In the genomic region with DNA sequence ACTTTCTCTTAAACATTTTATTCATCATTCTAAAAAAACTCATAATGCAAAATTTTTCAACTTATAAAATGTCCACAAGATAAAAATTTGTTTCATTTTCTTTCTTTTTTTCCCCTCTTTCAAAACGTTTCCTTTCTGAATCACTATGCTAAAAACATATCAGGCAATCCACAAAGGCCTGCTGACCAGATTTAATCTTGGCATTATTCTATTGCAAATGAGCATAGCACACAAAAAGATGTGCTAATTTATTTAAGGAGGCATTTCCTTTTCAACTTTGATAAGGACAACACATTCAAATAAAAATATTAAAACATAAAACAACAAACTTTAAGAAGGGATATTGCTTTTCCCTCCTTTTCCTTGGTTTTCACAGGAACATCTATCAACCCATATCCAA, we compare ENCODE assay signal across 18 cellular contexts.
DNase-seq lines count a peak whose midpoint lies in the region; ATAC-seq and TF ChIP-seq lines count a peak whose summit lies in the region.
"Had no signal": no experiment of that assay in that cellular context is flagged by ENCODE, and none has a peak within 500 bp of the region (broad histone marks: within the 10 kb centered on the region; RNA-seq: fewer than 3 reads in every experiment).

No MANE protein-coding gene starts in this region.

- no peaks in the 10 kb centered on the region for H3K9me3 ChIP-seq in A673 (ENCODE audit: low read depth, low read length, poor library complexity, severe bottlenecking)
- no peaks in the 10 kb centered on the region for H3K9me3 ChIP-seq in HUES48 (ENCODE audit: control insufficient read depth, insufficient read depth, low read length)
- H3K9me3 ChIP-seq in CD8-positive, alpha-beta T cell (ENCODE audit: low read length), result no peaks in the 10 kb centered on the region
- H3K9me3 ChIP-seq: A549, BE2C, BLaER1, Caco-2 had no signal

- no peaks in the 10 kb centered on the region for H3K27me3 ChIP-seq in A673 (replicated peaks; ENCODE audit: insufficient read depth, low read depth, low read length, poor library complexity)
- H3K27me3 ChIP-seq in HUES48 (ENCODE audit: control insufficient read depth, insufficient read depth, low read length), result no peaks in the 10 kb centered on the region
- H3K27me3 ChIP-seq in CD8-positive, alpha-beta T cell (ENCODE audit: insufficient read depth, low read length), result no peaks in the 10 kb centered on the region
- H3K27me3 ChIP-seq: BE2C, BLaER1 had no signal

- H3K27ac ChIP-seq in A673 (ENCODE audit: low read depth, low read length, poor library complexity, severe bottlenecking) (no peak overlapping the region), HUES48 (ENCODE audit: low read depth, low read length) (peak overlapping the region; percentile 7)
- H3K27ac ChIP-seq in CD8-positive, alpha-beta T cell (ENCODE audit: low read depth, low read length), result no peak overlapping the region
- H3K27ac ChIP-seq: 22Rv1, A549, BLaER1 had no signal

- H3K9ac ChIP-seq in HUES48 (ENCODE audit: low read depth, low read length), result no peak overlapping the region
- H3K9ac ChIP-seq: BLaER1 had no signal

- H3K4me3 Mint-ChIP-seq in WTC11, result peak overlapping the region; percentile 13; the same call in 1 of the 2 replicates
- no peak overlapping the region for H3K4me3 Mint-ChIP-seq in CD8-positive, alpha-beta T cell
- H3K4me3 Mint-ChIP-seq: CD14-positive monocyte; CD4-positive, alpha-beta memory T cell; CD4-positive, CD25-positive, alpha-beta regulatory T cell had no signal

- H3K27ac Mint-ChIP-seq in WTC11, result no peak overlapping the region
- no peak overlapping the region for H3K27ac Mint-ChIP-seq in CD8-positive, alpha-beta T cell
- H3K27ac Mint-ChIP-seq: CD14-positive monocyte; CD4-positive, alpha-beta memory T cell; CD4-positive, CD25-positive, alpha-beta regulatory T cell had no signal

- H3K4me3 ChIP-seq in A673 (ENCODE audit: low read depth, low read length, poor library complexity, severe bottlenecking) (no peak overlapping the region), HUES48 (ENCODE audit: low read depth, low read length) (no peak overlapping the region; the same call in 1 of the 2 replicates)
- H3K4me3 ChIP-seq in CD8-positive, alpha-beta T cell (ENCODE audit: low read depth, low read length), result no peak overlapping the region
- H3K4me3 ChIP-seq: A549, BLaER1 had no signal

- no TSS peak for BruUV-seq in A673 (replicated peaks; lab: Mats Ljungman, UMichigan)

- H3K36me3 Mint-ChIP-seq in WTC11, result no peaks in the 10 kb centered on the region
- no peaks in the 10 kb centered on the region for H3K36me3 Mint-ChIP-seq in CD8-positive, alpha-beta T cell
- H3K36me3 Mint-ChIP-seq: CD14-positive monocyte; CD4-positive, alpha-beta memory T cell; CD4-positive, CD25-positive, alpha-beta regulatory T cell had no signal

- no peak for TF ChIP-seq CTCF in A673 (conservative IDR thresholded peaks at IDR 0.05; ENCODE audit: low read depth, low read length)
- no peak for TF ChIP-seq CTCF in WTC11 (IDR thresholded peaks at IDR 0.05)
- no peak for TF ChIP-seq CTCF in CD8-positive, alpha-beta T cell (IDR thresholded peaks at IDR 0.05)

- H3K4me1 ChIP-seq in A673 (ENCODE audit: insufficient read depth, low read length, poor library complexity, severe bottlenecking) (peaks cover 30% of the 10 kb centered on the region), HUES48 (ENCODE audit: control insufficient read depth, insufficient read depth, low read length) (peaks cover 61% of the 10 kb centered on the region)
- H3K4me1 ChIP-seq in CD8-positive, alpha-beta T cell (ENCODE audit: insufficient read depth, low read length), result no peaks in the 10 kb centered on the region
- H3K4me1 ChIP-seq: A549, BE2C, BLaER1, Caco-2 had no signal

- intact Hi-C loops in A673 (cut with micrococcal nuclease; ENCODE audit: unreplicated experiment), result no loop called here
- intact Hi-C loops in CD8-positive, alpha-beta T cell (cut with DNase I, micrococcal nuclease), result no loop called here

- H3K9me3 Mint-ChIP-seq in WTC11, result no peaks in the 10 kb centered on the region
- no peaks in the 10 kb centered on the region for H3K9me3 Mint-ChIP-seq in CD8-positive, alpha-beta T cell
- H3K9me3 Mint-ChIP-seq: CD4-positive, alpha-beta memory T cell had no signal

- POLR2A ChIA-PET in A673 (lab: Charles Lee; ENCODE audit: low non-redundant PET) (no interaction called here), WTC11 (lab: Charles Lee) (no interaction called here)
- POLR2A ChIA-PET in CD8-positive, alpha-beta T cell (lab: Charles Lee), result no interaction called here

- H3K4me1 Mint-ChIP-seq in WTC11, result peaks cover 66% of the 10 kb centered on the region
- H3K4me1 Mint-ChIP-seq in CD8-positive, alpha-beta T cell (ENCODE audit: low read depth), result no peaks in the 10 kb centered on the region
- H3K4me1 Mint-ChIP-seq: CD14-positive monocyte; CD4-positive, alpha-beta memory T cell; CD4-positive, CD25-positive, alpha-beta regulatory T cell had no signal

- no peak for ATAC-seq in WTC11
- no peak for ATAC-seq in GM21825 (IDR thresholded peaks at IDR 0.05; ENCODE audit: unreplicated experiment)
- ATAC-seq in CD8-positive, alpha-beta T cell, result no peak
- ATAC-seq: A549 had no signal

- CTCF ChIA-PET in A673 (lab: Charles Lee) (no interaction called here), WTC11 (lab: Charles Lee) (interaction anchor here (1.1 to 3.9 kb wide), 2 partner anchors 19 to 42 kb away, joined by 3 to 21 read pairs; no protein-coding TSS in a partner anchor)
- CTCF ChIA-PET in CD8-positive, alpha-beta T cell (lab: Charles Lee), result no interaction called here

- H3K27me3 Mint-ChIP-seq in WTC11 (ENCODE audit: low read depth), result no peaks in the 10 kb centered on the region
- peaks cover 3% of the 10 kb centered on the region for H3K27me3 Mint-ChIP-seq in CD8-positive, alpha-beta T cell (ENCODE audit: low read depth)

- H3K36me3 ChIP-seq in A673 (ENCODE audit: insufficient read depth, low read length, poor library complexity, severe bottlenecking) (no peaks in the 10 kb centered on the region), HUES48 (ENCODE audit: control insufficient read depth, insufficient read depth, low read length) (no peaks in the 10 kb centered on the region)
- no peaks in the 10 kb centered on the region for H3K36me3 ChIP-seq in CD8-positive, alpha-beta T cell (ENCODE audit: insufficient read depth, low read length)
- H3K36me3 ChIP-seq: BE2C, BLaER1 had no signal

- DNase-seq in A673 (ENCODE audit: low spot score), result peak; percentile 35
- DNase-seq in WTC11 (ENCODE audit: low spot score), result no peak
- no peak for DNase-seq in CD8-positive, alpha-beta T cell
- DNase-seq: ACHN; BE2C; C1 segment of cervical spinal cord; Caco-2; Calu3; CD4-positive, alpha-beta memory T cell; CD4-positive, CD25-positive, alpha-beta regulatory T cell; DMS79 treated with DMSO at 0.1 percent for 48 hours; GF-D8 had no signal

TF ChIP-seq in WTC11, 78 proteins besides CTCF, POLR2A, EP300 and RAD21 (continues in another document):
- TF ChIP-seq SOX15 (CRISPR knock-in tag; IDR thresholded peaks at IDR 0.05) (no peak), JUN (CRISPR knock-in tag; IDR thresholded peaks at IDR 0.05) (no peak), TEAD4 (CRISPR knock-in tag; IDR thresholded peaks at IDR 0.05) (no peak), ZNF219 (CRISPR knock-in tag; IDR thresholded peaks at IDR 0.05; ENCODE audit: borderline replicate concordance) (no peak), ZNF671 (CRISPR knock-in tag; IDR thresholded peaks at IDR 0.05) (no peak), JAZF1 (CRISPR knock-in tag; IDR thresholded peaks at IDR 0.05) (no peak), MYBL2 (CRISPR knock-in tag; IDR thresholded peaks at IDR 0.05) (no peak)
- TF ChIP-seq, protein P1, sequence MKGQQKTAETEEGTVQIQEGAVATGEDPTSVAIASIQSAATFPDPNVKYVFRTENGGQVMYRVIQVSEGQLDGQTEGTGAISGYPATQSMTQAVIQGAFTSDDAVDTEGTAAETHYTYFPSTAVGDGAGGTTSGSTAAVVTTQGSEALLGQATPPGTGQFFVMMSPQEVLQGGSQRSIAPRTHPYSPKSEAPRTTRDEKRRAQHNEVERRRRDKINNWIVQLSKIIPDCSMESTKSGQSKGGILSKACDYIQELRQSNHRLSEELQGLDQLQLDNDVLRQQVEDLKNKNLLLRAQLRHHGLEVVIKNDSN (CRISPR knock-in tag; IDR thresholded peaks at IDR 0.05), result no peak
- TF ChIP-seq, protein P2, sequence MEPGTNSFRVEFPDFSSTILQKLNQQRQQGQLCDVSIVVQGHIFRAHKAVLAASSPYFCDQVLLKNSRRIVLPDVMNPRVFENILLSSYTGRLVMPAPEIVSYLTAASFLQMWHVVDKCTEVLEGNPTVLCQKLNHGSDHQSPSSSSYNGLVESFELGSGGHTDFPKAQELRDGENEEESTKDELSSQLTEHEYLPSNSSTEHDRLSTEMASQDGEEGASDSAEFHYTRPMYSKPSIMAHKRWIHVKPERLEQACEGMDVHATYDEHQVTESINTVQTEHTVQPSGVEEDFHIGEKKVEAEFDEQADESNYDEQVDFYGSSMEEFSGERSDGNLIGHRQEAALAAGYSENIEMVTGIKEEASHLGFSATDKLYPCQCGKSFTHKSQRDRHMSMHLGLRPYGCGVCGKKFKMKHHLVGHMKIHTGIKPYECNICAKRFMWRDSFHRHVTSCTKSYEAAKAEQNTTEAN (CRISPR knock-in tag; IDR thresholded peaks at IDR 0.05), result no peak
- TF ChIP-seq, protein P3, sequence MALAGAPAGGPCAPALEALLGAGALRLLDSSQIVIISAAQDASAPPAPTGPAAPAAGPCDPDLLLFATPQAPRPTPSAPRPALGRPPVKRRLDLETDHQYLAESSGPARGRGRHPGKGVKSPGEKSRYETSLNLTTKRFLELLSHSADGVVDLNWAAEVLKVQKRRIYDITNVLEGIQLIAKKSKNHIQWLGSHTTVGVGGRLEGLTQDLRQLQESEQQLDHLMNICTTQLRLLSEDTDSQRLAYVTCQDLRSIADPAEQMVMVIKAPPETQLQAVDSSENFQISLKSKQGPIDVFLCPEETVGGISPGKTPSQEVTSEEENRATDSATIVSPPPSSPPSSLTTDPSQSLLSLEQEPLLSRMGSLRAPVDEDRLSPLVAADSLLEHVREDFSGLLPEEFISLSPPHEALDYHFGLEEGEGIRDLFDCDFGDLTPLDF (CRISPR knock-in tag; IDR thresholded peaks at IDR 0.05), result no peak
- TF ChIP-seq, protein P4, sequence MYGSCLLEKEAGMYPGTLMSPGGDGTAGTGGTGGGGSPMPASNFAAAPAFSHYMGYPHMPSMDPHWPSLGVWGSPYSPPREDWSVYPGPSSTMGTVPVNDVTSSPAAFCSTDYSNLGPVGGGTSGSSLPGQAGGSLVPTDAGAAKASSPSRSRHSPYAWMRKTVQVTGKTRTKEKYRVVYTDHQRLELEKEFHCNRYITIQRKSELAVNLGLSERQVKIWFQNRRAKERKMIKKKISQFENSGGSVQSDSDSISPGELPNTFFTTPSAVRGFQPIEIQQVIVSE (CRISPR knock-in tag; IDR thresholded peaks at IDR 0.05; ENCODE audit: borderline replicate concordance), result no peak
